Comparison of ENCODE assay signal across 21 cellular contexts in genomic region chr10:7763929-7764328, GRCh38.
"Had no signal": no experiment of that assay in that cellular context is flagged by ENCODE, and none has a peak within 500 bp of the region (broad histone marks: within the 10 kb centered on the region; RNA-seq: fewer than 3 reads in every experiment).

No MANE protein-coding gene starts in this region.

- H3K4me3 ChIP-seq: body of pancreas, left ventricle myocardium inferior, tibial artery had no signal

- H3K4me1 ChIP-seq: left ventricle myocardium inferior, tibial artery had no signal

- H3K27me3 ChIP-seq: body of pancreas, tibial artery had no signal

- ATAC-seq: activated CD8-positive, alpha-beta T cell treated with anti-CD3 and anti-CD28 coated beads for 36 hours; activated T-cell treated with anti-CD3 and anti-CD28 coated beads, Interleukin-2, amount 50 U/mL, for 72 hours; body of pancreas; natural killer cell treated with Interleukin-12 subunit alpha and Interleukin-12 subunit beta and Interleukin-15 and Interleukin-18, amount 100 ng/mL, for 72 hours; SK-N-SH treated with all-trans-retinoic acid at 6 μM for 48 hours; stimulated activated naive B cell treated with anti-CD40 and anti-IgM and Interleukin-4, amounts not matched to agents 10 μg/mL and 1 μg/mL and 100 μg/mL, for 72 hours; WTC11 had no signal

- DNase-seq: activated CD4-positive, alpha-beta T cell treated with anti-CD3 and anti-CD28 coated beads for 4 hours; activated CD8-positive, alpha-beta T cell treated with anti-CD3 and anti-CD28 coated beads for 36 hours; activated gamma-delta T cell treated with Interleukin-2 at 50 U/mL for 16 hours; activated T-cell treated with anti-CD3 and anti-CD28 coated beads, Interleukin-2, amount 50 U/mL, for 72 hours; amniotic stem cell; body of pancreas; caudate nucleus; effector memory CD4-positive, alpha-beta T cell; hypothalamus; kidney; left ventricle myocardium inferior; mesenchymal stem cell; nucleus accumbens; posterior cingulate gyrus; stimulated activated CD4-positive, alpha-beta T cell treated with anti-CD3 and anti-CD28 coated beads, Interleukin-4, amount 100 ng/mL, for 1 hour; stimulated activated naive B cell treated with anti-CD40 and anti-IgM and Interleukin-4, amounts not matched to agents 10 μg/mL and 1 μg/mL and 100 μg/mL, for 72 hours; tibial artery had no signal

- H3K9me3 ChIP-seq: body of pancreas, left ventricle myocardium inferior, tibial artery had no signal

- H3K27ac ChIP-seq: body of pancreas, epithelial cell of prostate, left ventricle myocardium inferior, tibial artery had no signal
